12 cellular contexts compared by ENCODE assay signal in genomic region chr5:141957367-141957993, GRCh38. TPM values are rescaled to one million over a fixed set of nuclear protein-coding genes. Genes with fewer than 3 reads are reported as not detected.
DNase-seq lines count a peak whose midpoint lies in the region; ATAC-seq and TF ChIP-seq lines count a peak whose summit lies in the region.
"Had no signal": no experiment of that assay in that cellular context is flagged by ENCODE, and none has a peak within 500 bp of the region (broad histone marks: within the 10 kb centered on the region; RNA-seq: fewer than 3 reads in every experiment).

No MANE protein-coding gene starts in this region.

- H3K27ac Mint-ChIP-seq in activated CD4-positive, alpha-beta T cell treated with anti-CD3 and anti-CD28 coated beads for 36 hours: peak overlapping the region; percentile 58
- H3K27ac Mint-ChIP-seq in activated CD8-positive, alpha-beta T cell treated with anti-CD3 and anti-CD28 coated beads, Interleukin-2, amount 10 ng/mL, durations not matched to agents 7 days and 5 days: peak overlapping the region; percentile 82
- H3K27ac Mint-ChIP-seq in neural crest cell (ENCODE audit: unreplicated experiment): peak overlapping the region; percentile 80

- no peaks in the 10 kb centered on the region for H3K9me3 Mint-ChIP-seq in activated CD4-positive, alpha-beta T cell treated with anti-CD3 and anti-CD28 coated beads for 36 hours (ENCODE audit: low read depth)
- H3K9me3 Mint-ChIP-seq in activated CD8-positive, alpha-beta T cell treated with anti-CD3 and anti-CD28 coated beads, Interleukin-2, amount 10 ng/mL, durations not matched to agents 7 days and 5 days (ENCODE audit: insufficient read depth): no peaks in the 10 kb centered on the region
- H3K9me3 Mint-ChIP-seq in neural crest cell: no peaks in the 10 kb centered on the region

- no peaks in the 10 kb centered on the region for H3K27me3 Mint-ChIP-seq in activated CD4-positive, alpha-beta T cell treated with anti-CD3 and anti-CD28 coated beads for 36 hours
- H3K27me3 Mint-ChIP-seq in activated CD8-positive, alpha-beta T cell treated with anti-CD3 and anti-CD28 coated beads, Interleukin-2, amount 10 ng/mL, durations not matched to agents 7 days and 5 days (ENCODE audit: low read depth): no peaks in the 10 kb centered on the region
- H3K27me3 Mint-ChIP-seq in neural crest cell (ENCODE audit: low read depth): no peaks in the 10 kb centered on the region

- ATAC-seq in activated CD4-positive, alpha-beta T cell treated with anti-CD3 and anti-CD28 coated beads for 36 hours: no peak
- no peak for ATAC-seq in activated CD8-positive, alpha-beta T cell treated with anti-CD3 and anti-CD28 coated beads, Interleukin-2, amount 10 ng/mL, durations not matched to agents 7 days and 5 days
- ATAC-seq in HG03469 (IDR thresholded peaks at IDR 0.05; ENCODE audit: unreplicated experiment) (no peak), HG02642 (IDR thresholded peaks at IDR 0.05; ENCODE audit: poor library complexity, unreplicated experiment) (no peak)

- no peak for DNase-seq in activated CD4-positive, alpha-beta T cell treated with anti-CD3 and anti-CD28 coated beads for 36 hours
- DNase-seq in activated CD4-positive, alpha-beta T cell treated with anti-CD3 and anti-CD28 coated beads for 48 hours: no peak
- DNase-seq in KBM-7: peak; percentile 40
- DNase-seq in activated CD8-positive, alpha-beta T cell treated with anti-CD3 and anti-CD28 coated beads, Interleukin-2, amount 10 ng/mL, durations not matched to agents 7 days and 5 days: no peak
- DNase-seq in neural crest cell (ENCODE audit: low read depth, low spot score): no peak
- DNase-seq in stimulated activated CD4-positive, alpha-beta T cell treated with anti-CD3 and anti-CD28 coated beads, Interleukin-4, amount 100 ng/mL, for 1 hour: no peak
- DNase-seq: foreskin fibroblast; NCI-H1694; stimulated activated CD4-positive, alpha-beta T cell treated with anti-CD3 and anti-CD28 coated beads, Interleukin-4, amount 100 ng/mL, for 24 hours had no signal

- CTCF ChIA-PET in activated CD4-positive, alpha-beta T cell treated with anti-CD3 and anti-CD28 coated beads for 36 hours (lab: Charles Lee): interaction anchor here (0.5 to 6.1 kb wide), 11 partner anchors 12 to 307 kb away, joined by 3 to 152 read pairs (median 4); partner anchors contain the start of genes DELE1, FCHSD1, PCDH1 and RNF14
- CTCF ChIA-PET in activated CD8-positive, alpha-beta T cell treated with anti-CD3 and anti-CD28 coated beads, Interleukin-2, amount 10 ng/mL, durations not matched to agents 7 days and 5 days (lab: Charles Lee): interaction anchor here (1.1 to 6.9 kb wide), 12 partner anchors 13 to 293 kb away, joined by 3 to 224 read pairs (median 20); partner anchors contain the start of genes DELE1, PCDH1 and RNF14

- H3K4me3 Mint-ChIP-seq in activated CD4-positive, alpha-beta T cell treated with anti-CD3 and anti-CD28 coated beads for 36 hours: peak overlapping the region; percentile 50
- peak overlapping the region; percentile 60 for H3K4me3 Mint-ChIP-seq in activated CD8-positive, alpha-beta T cell treated with anti-CD3 and anti-CD28 coated beads, Interleukin-2, amount 10 ng/mL, durations not matched to agents 7 days and 5 days
- H3K4me3 Mint-ChIP-seq in neural crest cell: no peak overlapping the region

- TF ChIP-seq CTCF in neural crest cell (conservative IDR thresholded peaks at IDR 0.05): no peak

- H3K4me1 Mint-ChIP-seq in activated CD4-positive, alpha-beta T cell treated with anti-CD3 and anti-CD28 coated beads for 36 hours: peaks cover 38% of the 10 kb centered on the region
- peaks cover 64% of the 10 kb centered on the region for H3K4me1 Mint-ChIP-seq in activated CD8-positive, alpha-beta T cell treated with anti-CD3 and anti-CD28 coated beads, Interleukin-2, amount 10 ng/mL, durations not matched to agents 7 days and 5 days (ENCODE audit: low read depth)
- H3K4me1 Mint-ChIP-seq in neural crest cell: peaks cover 33% of the 10 kb centered on the region

- in situ Hi-C loops in KBM-7 (cut with MboI; ENCODE audit: low pct_unique_long_range_greater_than_20kb, low sequenced_read_pairs): no loop called here

- H3K36me3 Mint-ChIP-seq in activated CD4-positive, alpha-beta T cell treated with anti-CD3 and anti-CD28 coated beads for 36 hours (ENCODE audit: low read depth): no peaks in the 10 kb centered on the region
- no peaks in the 10 kb centered on the region for H3K36me3 Mint-ChIP-seq in activated CD8-positive, alpha-beta T cell treated with anti-CD3 and anti-CD28 coated beads, Interleukin-2, amount 10 ng/mL, durations not matched to agents 7 days and 5 days (ENCODE audit: low read depth)
- no peaks in the 10 kb centered on the region for H3K36me3 Mint-ChIP-seq in neural crest cell (ENCODE audit: low read depth)

- POLR2A ChIA-PET in activated CD4-positive, alpha-beta T cell treated with anti-CD3 and anti-CD28 coated beads for 36 hours (lab: Charles Lee): interaction anchor here (1.7 kb wide), 1 partner anchor 265 kb away, joined by 4 read pairs; no protein-coding TSS in a partner anchor
- POLR2A ChIA-PET in activated CD8-positive, alpha-beta T cell treated with anti-CD3 and anti-CD28 coated beads, Interleukin-2, amount 10 ng/mL, durations not matched to agents 7 days and 5 days (lab: Charles Lee): interaction anchor here (2.8 to 3.0 kb wide), 2 partner anchors 12 to 34 kb away, joined by 12 to 30 read pairs; partner anchors contain the start of genes DELE1 and RNF14

- intact Hi-C loops in activated CD4-positive, alpha-beta T cell treated with anti-CD3 and anti-CD28 coated beads for 36 hours (cut with DNase I, micrococcal nuclease): no loop called here

RNA-seq across cellular contexts. Expression of gene PCDH12, which starts 0.5 kb away (rescaled TPM):
- under 1 TPM; 0.70 to 0.80 TPM for total RNA-seq in activated CD4-positive, alpha-beta T cell treated with anti-CD3 and anti-CD28 coated beads for 36 hours
- under 1 TPM; 0.26 to 0.29 TPM for total RNA-seq in activated CD8-positive, alpha-beta T cell treated with anti-CD3 and anti-CD28 coated beads, Interleukin-2, amount 10 ng/mL, durations not matched to agents 7 days and 5 days
- total RNA-seq in neural crest cell: 0.25 and 0.61 TPM in 2 replicates
- total RNA-seq: G401 had no signal

RNA-seq across cellular contexts. Expression of gene RNF14, which starts 11.4 kb away (rescaled TPM):
- total RNA-seq in activated CD4-positive, alpha-beta T cell treated with anti-CD3 and anti-CD28 coated beads for 36 hours: 10 to 100 TPM; 35.7 to 38.0 TPM
- total RNA-seq in activated CD8-positive, alpha-beta T cell treated with anti-CD3 and anti-CD28 coated beads, Interleukin-2, amount 10 ng/mL, durations not matched to agents 7 days and 5 days: 10 to 100 TPM; 22.2 to 26.0 TPM
- 36.9 and 41.4 TPM in 2 replicates for total RNA-seq in neural crest cell

RNA-seq across cellular contexts. Expression of gene DELE1, which starts 33.8 kb away (rescaled TPM):
- 10 to 100 TPM; 48.7 to 56.1 TPM for total RNA-seq in activated CD4-positive, alpha-beta T cell treated with anti-CD3 and anti-CD28 coated beads for 36 hours
- 10 to 100 TPM; 65.7 to 65.8 TPM for total RNA-seq in activated CD8-positive, alpha-beta T cell treated with anti-CD3 and anti-CD28 coated beads, Interleukin-2, amount 10 ng/mL, durations not matched to agents 7 days and 5 days
- total RNA-seq in neural crest cell: 88.7 and 93.5 TPM in 2 replicates

RNA-seq across cellular contexts. Expression of gene GNPDA1, which starts 55.3 kb away (rescaled TPM):
- total RNA-seq in activated CD4-positive, alpha-beta T cell treated with anti-CD3 and anti-CD28 coated beads for 36 hours: 10 to 100 TPM; 75.4 to 77.4 TPM
- 10 to 100 TPM; 34.9 to 41.0 TPM for total RNA-seq in activated CD8-positive, alpha-beta T cell treated with anti-CD3 and anti-CD28 coated beads, Interleukin-2, amount 10 ng/mL, durations not matched to agents 7 days and 5 days
- total RNA-seq in neural crest cell: 74.2 and 76.8 TPM in 2 replicates
